In the genomic region with DNA sequence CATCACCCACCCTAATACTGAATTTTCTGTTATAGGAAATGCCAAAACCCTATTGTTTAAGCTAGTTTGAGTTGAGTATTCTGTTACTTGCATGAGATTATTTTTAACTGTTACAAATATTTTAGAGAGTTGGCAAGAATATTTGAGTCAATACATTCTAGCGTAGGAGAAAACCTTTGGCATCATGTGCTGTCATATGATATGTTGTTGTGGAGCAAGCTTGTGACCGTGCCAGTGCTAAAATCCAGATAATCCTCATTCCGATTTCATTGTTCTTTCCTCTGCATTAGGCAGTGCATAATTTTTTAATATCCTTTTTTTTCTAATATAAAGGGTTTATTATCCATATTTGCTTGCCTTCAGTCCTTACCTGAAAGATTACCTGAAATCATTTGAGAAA, we compare ENCODE assay signal across 27 cellular contexts.
"Had no signal": no experiment of that assay in that cellular context is flagged by ENCODE, and none has a peak within 500 bp of the region (broad histone marks: within the 10 kb centered on the region; RNA-seq: fewer than 3 reads in every experiment).

No MANE protein-coding gene starts in this region.

- ATAC-seq: activated CD4-positive, alpha-beta T cell treated with anti-CD3 and anti-CD28 coated beads for 36 hours; activated CD8-positive, alpha-beta T cell treated with anti-CD3 and anti-CD28 coated beads for 36 hours; activated T-cell treated with anti-CD3 and anti-CD28 coated beads, Interleukin-2, amount 50 U/mL, for 72 hours; Panc1; Right ventricle myocardium inferior had no signal

- DNase-seq: activated CD4-positive, alpha-beta T cell treated with anti-CD3 and anti-CD28 coated beads for 36 hours; activated CD8-positive, alpha-beta memory T cell treated with anti-CD3 and anti-CD28 coated beads, Interleukin-2, amount 50 U/mL, for 4 hours; activated CD8-positive, alpha-beta T cell treated with anti-CD3 and anti-CD28 coated beads for 36 hours; activated gamma-delta T cell treated with Interleukin-2 at 50 U/mL for 16 hours; activated naive CD4-positive, alpha-beta T cell treated with anti-CD3 and anti-CD28 coated beads, Interleukin-2, amount 10 ng/mL, durations not matched to agents 7 days and 5 days; activated naive CD8-positive, alpha-beta T cell treated with anti-CD3 and anti-CD28 coated beads for 36 hours; activated T-cell treated with anti-CD3 and anti-CD28 coated beads, Interleukin-2, amount 50 U/mL, for 72 hours; adrenal gland; anterior cingulate cortex; IMR-90; KBM-7; NCI-H1048; NCI-H1417; NCI-H2029; NCI-H2107; NCI-H2171 treated with DMSO at 0.1 percent for 48 hours; NCI-H226; NCI-H510A; NCI-H526 treated with DMSO at 0.1 percent for 48 hours; NCI-H82; RPMI8226; T-helper 1 cell had no signal

- H3K9me3 ChIP-seq: adrenal gland had no signal

- H3K27ac ChIP-seq: adrenal gland, SK-N-MC, VCaP had no signal

- H3K27ac Mint-ChIP-seq: activated CD4-positive, alpha-beta T cell treated with anti-CD3 and anti-CD28 coated beads for 36 hours; activated CD8-positive, alpha-beta T cell treated with anti-CD3 and anti-CD28 coated beads for 36 hours; activated naive CD4-positive, alpha-beta T cell treated with anti-CD3 and anti-CD28 coated beads, Interleukin-2, amount 10 ng/mL, durations not matched to agents 7 days and 5 days; activated naive CD8-positive, alpha-beta T cell treated with anti-CD3 and anti-CD28 coated beads for 36 hours; activated T-cell treated with anti-CD3 and anti-CD28 coated beads, Interleukin-2, amount 50 U/mL, for 72 hours; activated T-helper 2 cell treated with anti-CD3 and anti-CD28 coated beads, Interferon-gamma antibody, Interleukin-2, Interleukin-4, amounts not matched to agents 10 μg/mL and 5 μg/mL and 100 μg/mL, durations not matched to agents 14 hours and 24 hours and 36 hours had no signal

- H3K4me3 Mint-ChIP-seq: activated CD4-positive, alpha-beta T cell treated with anti-CD3 and anti-CD28 coated beads for 36 hours; activated CD8-positive, alpha-beta T cell treated with anti-CD3 and anti-CD28 coated beads for 36 hours; activated naive CD4-positive, alpha-beta T cell treated with anti-CD3 and anti-CD28 coated beads, Interleukin-2, amount 10 ng/mL, durations not matched to agents 7 days and 5 days; activated naive CD8-positive, alpha-beta T cell treated with anti-CD3 and anti-CD28 coated beads for 36 hours; activated T-cell treated with anti-CD3 and anti-CD28 coated beads, Interleukin-2, amount 50 U/mL, for 72 hours had no signal

- H3K4me1 Mint-ChIP-seq: activated CD4-positive, alpha-beta T cell treated with anti-CD3 and anti-CD28 coated beads for 36 hours; activated naive CD4-positive, alpha-beta T cell treated with anti-CD3 and anti-CD28 coated beads, Interleukin-2, amount 10 ng/mL, durations not matched to agents 7 days and 5 days; activated naive CD8-positive, alpha-beta T cell treated with anti-CD3 and anti-CD28 coated beads for 36 hours had no signal

- H3K4me1 ChIP-seq: adrenal gland had no signal

- H3K36me3 ChIP-seq: adrenal gland had no signal

- H3K27me3 Mint-ChIP-seq: activated CD4-positive, alpha-beta T cell treated with anti-CD3 and anti-CD28 coated beads for 36 hours; activated CD8-positive, alpha-beta T cell treated with anti-CD3 and anti-CD28 coated beads for 36 hours; activated naive CD4-positive, alpha-beta T cell treated with anti-CD3 and anti-CD28 coated beads, Interleukin-2, amount 10 ng/mL, durations not matched to agents 7 days and 5 days; activated naive CD8-positive, alpha-beta T cell treated with anti-CD3 and anti-CD28 coated beads for 36 hours had no signal

- H3K27me3 ChIP-seq: adrenal gland had no signal

- H3K9me3 Mint-ChIP-seq: activated CD8-positive, alpha-beta T cell treated with anti-CD3 and anti-CD28 coated beads for 36 hours; activated naive CD4-positive, alpha-beta T cell treated with anti-CD3 and anti-CD28 coated beads, Interleukin-2, amount 10 ng/mL, durations not matched to agents 7 days and 5 days; activated naive CD8-positive, alpha-beta T cell treated with anti-CD3 and anti-CD28 coated beads for 36 hours; activated T-cell treated with anti-CD3 and anti-CD28 coated beads, Interleukin-2, amount 50 U/mL, for 72 hours; activated T-helper 2 cell treated with anti-CD3 and anti-CD28 coated beads, Interferon-gamma antibody, Interleukin-2, Interleukin-4, amounts not matched to agents 10 μg/mL and 5 μg/mL and 100 μg/mL, durations not matched to agents 14 hours and 24 hours and 36 hours had no signal

- H3K4me3 ChIP-seq: adrenal gland, SK-N-MC had no signal

- H3K36me3 Mint-ChIP-seq: activated naive CD4-positive, alpha-beta T cell treated with anti-CD3 and anti-CD28 coated beads, Interleukin-2, amount 10 ng/mL, durations not matched to agents 7 days and 5 days; activated naive CD8-positive, alpha-beta T cell treated with anti-CD3 and anti-CD28 coated beads for 36 hours had no signal
